Comparison of ENCODE assay signal across 1 cellular context in genomic region chr9:95102572-95102971, GRCh38.
TF ChIP-seq lines count a peak whose summit lies in the region.

No MANE protein-coding gene starts in this region.

TF ChIP-seq in WTC11, 78 proteins besides CTCF, POLR2A, EP300 and RAD21 (continued from another document):
- TF ChIP-seq, protein P1, sequence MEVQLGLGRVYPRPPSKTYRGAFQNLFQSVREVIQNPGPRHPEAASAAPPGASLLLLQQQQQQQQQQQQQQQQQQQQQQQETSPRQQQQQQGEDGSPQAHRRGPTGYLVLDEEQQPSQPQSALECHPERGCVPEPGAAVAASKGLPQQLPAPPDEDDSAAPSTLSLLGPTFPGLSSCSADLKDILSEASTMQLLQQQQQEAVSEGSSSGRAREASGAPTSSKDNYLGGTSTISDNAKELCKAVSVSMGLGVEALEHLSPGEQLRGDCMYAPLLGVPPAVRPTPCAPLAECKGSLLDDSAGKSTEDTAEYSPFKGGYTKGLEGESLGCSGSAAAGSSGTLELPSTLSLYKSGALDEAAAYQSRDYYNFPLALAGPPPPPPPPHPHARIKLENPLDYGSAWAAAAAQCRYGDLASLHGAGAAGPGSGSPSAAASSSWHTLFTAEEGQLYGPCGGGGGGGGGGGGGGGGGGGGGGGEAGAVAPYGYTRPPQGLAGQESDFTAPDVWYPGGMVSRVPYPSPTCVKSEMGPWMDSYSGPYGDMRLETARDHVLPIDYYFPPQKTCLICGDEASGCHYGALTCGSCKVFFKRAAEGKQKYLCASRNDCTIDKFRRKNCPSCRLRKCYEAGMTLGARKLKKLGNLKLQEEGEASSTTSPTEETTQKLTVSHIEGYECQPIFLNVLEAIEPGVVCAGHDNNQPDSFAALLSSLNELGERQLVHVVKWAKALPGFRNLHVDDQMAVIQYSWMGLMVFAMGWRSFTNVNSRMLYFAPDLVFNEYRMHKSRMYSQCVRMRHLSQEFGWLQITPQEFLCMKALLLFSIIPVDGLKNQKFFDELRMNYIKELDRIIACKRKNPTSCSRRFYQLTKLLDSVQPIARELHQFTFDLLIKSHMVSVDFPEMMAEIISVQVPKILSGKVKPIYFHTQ (CRISPR knock-in tag; IDR thresholded peaks at IDR 0.05), result no peak
